In genomic region chr12:9920451-9920850, GRCh38 we compare ENCODE assay signal across 27 cellular contexts. TPM values are rescaled to one million over a fixed set of nuclear protein-coding genes. Genes with fewer than 3 reads are reported as not detected.
A peak's percentile ranks its signal among the peaks of the same experiment; 100 is the strongest.
DNase-seq lines count a peak whose midpoint lies in the region; ATAC-seq, FAIRE-seq and TF ChIP-seq lines count a peak whose summit lies in the region.
"Had no signal": no experiment of that assay in that cellular context is flagged by ENCODE, and none has a peak within 500 bp of the region (broad histone marks: within the 10 kb centered on the region; RNA-seq: fewer than 3 reads in every experiment).

No MANE protein-coding gene starts in this region.

- H3K4me3 Mint-ChIP-seq in activated CD4-positive, alpha-beta T cell treated with anti-CD3 and anti-CD28 coated beads for 36 hours, result no peak overlapping the region
- H3K4me3 Mint-ChIP-seq: CD14-positive monocyte; CD4-positive, alpha-beta memory T cell; CD4-positive, CD25-positive, alpha-beta regulatory T cell; CD8-positive, alpha-beta memory T cell had no signal

- H3K23ac ChIP-seq in H1 (ENCODE audit: insufficient read length), result no peak overlapping the region

- no peak overlapping the region for H2BK12ac ChIP-seq in H1 (ENCODE audit: low read depth, low read length)

- peak; percentile 23 for DNase-seq in DMS53 (lab: John Stamatoyannopoulos, UW)
- DNase-seq in DMS53 treated with DMSO at 0.1 percent for 48 hours (lab: John Stamatoyannopoulos, UW; ENCODE audit: unreplicated experiment), result no peak
- no peak for DNase-seq in H1 (ENCODE audit: low read depth in 1 of 2, low spot score in 2 of 2)
- no peak for DNase-seq in lower lobe of right lung
- DNase-seq in left ventricle myocardium superior, result no peak
- no peak for DNase-seq in activated CD4-positive, alpha-beta T cell treated with anti-CD3 and anti-CD28 coated beads for 36 hours
- no peak for DNase-seq in GM19238 (ENCODE audit: insufficient read length, low spot score)
- DNase-seq: BE2C; C1 segment of cervical spinal cord; CD4-positive, alpha-beta memory T cell; CD4-positive, CD25-positive, alpha-beta regulatory T cell; CD8-positive, alpha-beta memory T cell; COR-L47; DMS 273 treated with DMSO at 0.1 percent for 48 hours; DMS153; DMS79; DND-41; EL; GDM1 had no signal

- H2BK20ac ChIP-seq in H1 (ENCODE audit: low read length), result no peak overlapping the region

- H3K79me1 ChIP-seq in H1 (ENCODE audit: low read depth, low read length), result no peaks in the 10 kb centered on the region

- H3K4me3 ChIP-seq in H1 (ENCODE audit: extremely low read depth in 1 of 4, insufficient read depth in 2 of 4, low read depth in 3 of 4, low read length in 4 of 4), result no peak overlapping the region
- no peak overlapping the region for H3K4me3 ChIP-seq in lower lobe of right lung
- H3K4me3 ChIP-seq: A549, BLaER1 had no signal

- H2AK5ac ChIP-seq in H1 (ENCODE audit: low read depth, low read length), result no peak overlapping the region; the same call in 1 of the 2 replicates

- no peak for FAIRE-seq in H1 (lab: Jason Lieb, UNC)
- FAIRE-seq: A549, GM12891 had no signal

- no peaks in the 10 kb centered on the region for H4K20me1 ChIP-seq in H1 (replicated peaks in 1 of 2; ENCODE audit: control insufficient read depth in 1 of 2, insufficient read depth in 2 of 2, low read length in 2 of 2)
- H4K20me1 ChIP-seq: BLaER1 had no signal

- no peaks in the 10 kb centered on the region for H3K36me3 Mint-ChIP-seq in activated CD4-positive, alpha-beta T cell treated with anti-CD3 and anti-CD28 coated beads for 36 hours (ENCODE audit: low read depth)
- H3K36me3 Mint-ChIP-seq: CD14-positive monocyte; CD4-positive, alpha-beta memory T cell; CD4-positive, CD25-positive, alpha-beta regulatory T cell had no signal

- no peak overlapping the region for H3K56ac ChIP-seq in H1 (replicated peaks; ENCODE audit: insufficient read length, low read depth, low read length)

- ATAC-seq in lower lobe of right lung (peak; percentile 46 to 67), left ventricle myocardium superior (no peak)
- ATAC-seq in activated CD4-positive, alpha-beta T cell treated with anti-CD3 and anti-CD28 coated beads for 36 hours, result no peak
- ATAC-seq: A549 had no signal

- H3K18ac ChIP-seq in H1 (ENCODE audit: extremely low read depth, low read length), result no peak overlapping the region

- H3K4me1 ChIP-seq in H1 (replicated peaks in 1 of 4; ENCODE audit: control insufficient read depth in 3 of 4, insufficient read depth in 4 of 4, low read length in 3 of 4) (no peaks in the 10 kb centered on the region), lower lobe of right lung (peaks cover under 1% of the 10 kb centered on the region)
- H3K4me1 ChIP-seq: A549, BE2C, BLaER1 had no signal

- POLR2A ChIA-PET in H1 (lab: Charles Lee; ENCODE audit: partially characterized antibody), result interaction anchor here (1.8 to 2.7 kb wide), 3 partner anchors 9 to 25 kb away, joined by 3 to 11 read pairs (median 5); no protein-coding TSS in a partner anchor
- POLR2A ChIA-PET in activated CD4-positive, alpha-beta T cell treated with anti-CD3 and anti-CD28 coated beads for 36 hours (lab: Charles Lee), result no interaction called here

- CTCF ChIA-PET in H1 (lab: Charles Lee; ENCODE audit: partially characterized antibody), result interaction anchor here (0.9 to 1.7 kb wide), 4 partner anchors 9 to 178 kb away, joined by 3 to 6 read pairs (median 4); partner anchors contain the start of gene CLEC2A
- CTCF ChIA-PET in activated CD4-positive, alpha-beta T cell treated with anti-CD3 and anti-CD28 coated beads for 36 hours (lab: Charles Lee), result no interaction called here

- TF ChIP-seq EP300 in H1 (IDR thresholded peaks at IDR 0.05; ENCODE audit: borderline replicate concordance in 1 of 2, low read depth in 2 of 2, low read length in 2 of 2), result no peak

- H3K27ac Mint-ChIP-seq in activated CD4-positive, alpha-beta T cell treated with anti-CD3 and anti-CD28 coated beads for 36 hours, result no peak overlapping the region
- H3K27ac Mint-ChIP-seq: CD14-positive monocyte; CD4-positive, CD25-positive, alpha-beta regulatory T cell; CD8-positive, alpha-beta memory T cell had no signal

- no peaks in the 10 kb centered on the region for H3K79me2 ChIP-seq in H1 (ENCODE audit: control insufficient read depth in 1 of 2, insufficient read depth in 2 of 2, low read length in 2 of 2)

- H3K36me3 ChIP-seq in H1 (ENCODE audit: control insufficient read depth in 2 of 4, insufficient read depth in 4 of 4, low read length in 3 of 4) (no peaks in the 10 kb centered on the region), lower lobe of right lung (no peaks in the 10 kb centered on the region)
- H3K36me3 ChIP-seq: BE2C, BLaER1 had no signal

- no peak overlapping the region for H4K91ac ChIP-seq in H1 (replicated peaks; ENCODE audit: insufficient read length, low read length)

- no peak for TF ChIP-seq CTCF in H1 (IDR thresholded peaks at IDR 0.05; ENCODE audit: control extremely low read depth in 1 of 3, insufficient read depth in 1 of 3, low read depth in 1 of 3, low read length in 3 of 3)
- TF ChIP-seq CTCF in lower lobe of right lung (IDR thresholded peaks at IDR 0.05), result no peak

- H3K23me2 ChIP-seq in H1 (ENCODE audit: low read depth, low read length), result no peaks in the 10 kb centered on the region

- no peak overlapping the region for H3K14ac ChIP-seq in H1 (ENCODE audit: insufficient read length)

- no peak overlapping the region for H3K9ac ChIP-seq in H1 (replicated peaks in 1 of 4; ENCODE audit: extremely low read depth in 1 of 4, low read depth in 3 of 4, low read length in 3 of 4)
- H3K9ac ChIP-seq: BLaER1 had no signal

- no peak overlapping the region for H2BK5ac ChIP-seq in H1 (ENCODE audit: low read depth, low read length)

- no peaks in the 10 kb centered on the region for H3K27me3 Mint-ChIP-seq in activated CD4-positive, alpha-beta T cell treated with anti-CD3 and anti-CD28 coated beads for 36 hours

- no peak overlapping the region for H4K8ac ChIP-seq in H1 (ENCODE audit: extremely low read depth, insufficient read depth, low read length)

- no peak overlapping the region for H3K4me2 ChIP-seq in H1 (ENCODE audit: insufficient read depth in 1 of 2, low read depth in 2 of 2, low read length in 2 of 2)
- H3K4me2 ChIP-seq: A549, BLaER1 had no signal

- no peak overlapping the region for H3K4ac ChIP-seq in H1 (replicated peaks; ENCODE audit: insufficient read length, low read depth, low read length)

- H3K27ac ChIP-seq in H1 (ENCODE audit: low read depth, low read length) (no peak overlapping the region), lower lobe of right lung (no peak overlapping the region)
- H3K27ac ChIP-seq: 22Rv1, A549, BLaER1 had no signal

- no peaks in the 10 kb centered on the region for H3K9me3 ChIP-seq in H1 (ENCODE audit: insufficient read depth in 2 of 2, low read depth in 1 of 2, low read length in 1 of 2)
- no peaks in the 10 kb centered on the region for H3K9me3 ChIP-seq in lower lobe of right lung
- H3K9me3 ChIP-seq: A549, BE2C had no signal

- no peak overlapping the region for H4K5ac ChIP-seq in H1 (ENCODE audit: insufficient read length, low read depth, low read length)

- TF ChIP-seq RAD21 in H1 (IDR thresholded peaks at IDR 0.05 in 1 of 2, conservative IDR thresholded peaks at IDR 0.05 in 1 of 2; ENCODE audit: low read depth in 2 of 2, low read length in 2 of 2), result no peak

- no peaks in the 10 kb centered on the region for H3K9me3 Mint-ChIP-seq in activated CD4-positive, alpha-beta T cell treated with anti-CD3 and anti-CD28 coated beads for 36 hours (ENCODE audit: low read depth)
- H3K9me3 Mint-ChIP-seq: CD8-positive, alpha-beta memory T cell had no signal

- WGBS in H1 (ENCODE audit: extremely low coverage in 1 of 2, insufficient coverage in 1 of 2, insufficient read length in 1 of 2, insufficient replicate concordance in 2 of 2, low coverage in 1 of 2, low lambda C conversion rate in 2 of 2, missing lambda C conversion rate in 1 of 2), 2 experiments, result 93 to 100% methylated on average over 3 to 10 of the region's 10 CpGs

- intact Hi-C loops in lower lobe of right lung (cut with DNase I) (no loop called here), left ventricle myocardium superior (cut with micrococcal nuclease) (loop anchor here (10.0 kb wide), 1 partner anchor 106 kb away; no protein-coding TSS in a partner anchor)
- intact Hi-C loops in activated CD4-positive, alpha-beta T cell treated with anti-CD3 and anti-CD28 coated beads for 36 hours (cut with DNase I, micrococcal nuclease), result no loop called here

- TF ChIP-seq POLR2A in H1 (IDR thresholded peaks at IDR 0.05; ENCODE audit: control extremely low read depth in 1 of 2, low read depth in 2 of 2, low read length in 2 of 2), result no peak

- no peak overlapping the region for H2BK15ac ChIP-seq in H1 (ENCODE audit: low read length)

- H2BK120ac ChIP-seq in H1 (replicated peaks; ENCODE audit: low read depth, low read length), result no peak overlapping the region

- no peaks in the 10 kb centered on the region for H3K27me3 ChIP-seq in H1 (replicated peaks in 1 of 4; ENCODE audit: control insufficient read depth in 3 of 4, extremely low read depth in 1 of 4, insufficient read depth in 3 of 4, low read length in 3 of 4)
- H3K27me3 ChIP-seq in lower lobe of right lung (ENCODE audit: low read depth), result no peaks in the 10 kb centered on the region
- H3K27me3 ChIP-seq: BE2C, BLaER1 had no signal

- H2AFZ ChIP-seq in H1 (ENCODE audit: low read length), result peak overlapping the region; percentile 83; the same call in 1 of the 2 replicates

- H3K4me1 Mint-ChIP-seq in activated CD4-positive, alpha-beta T cell treated with anti-CD3 and anti-CD28 coated beads for 36 hours, result peaks cover 12% of the 10 kb centered on the region
- H3K4me1 Mint-ChIP-seq: CD4-positive, CD25-positive, alpha-beta regulatory T cell had no signal

RNA-seq across cellular contexts. Expression of gene CLEC2A, which starts 11.7 kb away (rescaled TPM):
- 2.8 and 3.7 TPM in 2 replicates for total RNA-seq in H1 (2021; fragmentation: NEBNext Ultra II Directional; extraction: Animal tissue kit (Norgen Biotek cat#: 25700))
- polyA plus RNA-seq in H1 (2011; rRNA removed), result 0.24 and 0.63 TPM in 2 replicates
- 0.54 TPM for polyA plus RNA-seq in H1 (2011; cell fraction: cytosol; rRNA removed)
- 3.1 TPM for polyA plus RNA-seq in H1 (2011; cell fraction: nucleus; rRNA removed)
- polyA plus RNA-seq in H1 (2012, experiment 1 of 2), result 2.2 to 4.9 TPM (median 3.1 TPM) in 4 replicates
- not detected for polyA plus RNA-seq in H1 (2012, experiment 2 of 2)
- polyA plus RNA-seq in H1 (2013, experiment 1 of 2), result 0.12 TPM
- 0.11 TPM for polyA plus RNA-seq in H1 (2013, experiment 2 of 2)
- 1.4 and 4.3 TPM in 2 replicates for polyA minus RNA-seq in H1 (2011; rRNA and poly(A)+ RNA removed)
- 2.3 TPM for polyA minus RNA-seq in H1 (2011; cell fraction: cytosol; rRNA and poly(A)+ RNA removed)
- 11.7 TPM for polyA minus RNA-seq in H1 (2011; cell fraction: nucleus; rRNA and poly(A)+ RNA removed)
- not detected for total RNA-seq in lower lobe of right lung
- not detected for total RNA-seq in left ventricle myocardium superior
- total RNA-seq in activated CD4-positive, alpha-beta T cell treated with anti-CD3 and anti-CD28 coated beads for 36 hours, result not detected
- total RNA-seq: A172; CD4-positive, alpha-beta memory T cell; CD4-positive, CD25-positive, alpha-beta regulatory T cell; CD8-positive, alpha-beta memory T cell; Daoy; G401 had no signal
- polyA plus RNA-seq: A549; CD14-positive monocyte; CD4-positive, alpha-beta memory T cell; CD4-positive, CD25-positive, alpha-beta regulatory T cell; CD8-positive, alpha-beta memory T cell had no signal

RNA-seq across cellular contexts. Expression of gene KLRF2, which starts 39.2 kb away (rescaled TPM):
- not detected in 2 replicates for total RNA-seq in H1 (2021; fragmentation: NEBNext Ultra II Directional; extraction: Animal tissue kit (Norgen Biotek cat#: 25700))
- not detected in 2 replicates for polyA plus RNA-seq in H1 (2011; rRNA removed)
- not detected for polyA plus RNA-seq in H1 (2011; cell fraction: cytosol; rRNA removed)
- not detected for polyA plus RNA-seq in H1 (2011; cell fraction: nucleus; rRNA removed)
- polyA plus RNA-seq in H1 (2012, experiment 1 of 2), result not detected in 4 replicates
- polyA plus RNA-seq in H1 (2012, experiment 2 of 2), result not detected
- polyA plus RNA-seq in H1 (2013, experiment 1 of 2), result not detected
- not detected for polyA plus RNA-seq in H1 (2013, experiment 2 of 2)
- not detected in 2 replicates for polyA minus RNA-seq in H1 (2011; rRNA and poly(A)+ RNA removed)
- not detected for polyA minus RNA-seq in H1 (2011; cell fraction: cytosol; rRNA and poly(A)+ RNA removed)
- polyA minus RNA-seq in H1 (2011; cell fraction: nucleus; rRNA and poly(A)+ RNA removed), result not detected
- total RNA-seq in lower lobe of right lung (not detected), left ventricle myocardium superior (not detected)
- total RNA-seq in activated CD4-positive, alpha-beta T cell treated with anti-CD3 and anti-CD28 coated beads for 36 hours, result not detected
- total RNA-seq: A172; CD4-positive, alpha-beta memory T cell; CD4-positive, CD25-positive, alpha-beta regulatory T cell; CD8-positive, alpha-beta memory T cell; Daoy; G401 had no signal
- polyA plus RNA-seq: A549; CD14-positive monocyte; CD4-positive, alpha-beta memory T cell; CD4-positive, CD25-positive, alpha-beta regulatory T cell; CD8-positive, alpha-beta memory T cell had no signal

RNA-seq across cellular contexts. Expression of gene CLEC12A, which starts 50.8 kb away (rescaled TPM):
- total RNA-seq in H1 (2021; fragmentation: NEBNext Ultra II Directional; extraction: Animal tissue kit (Norgen Biotek cat#: 25700)), result not detected in 2 replicates
- not detected in 2 replicates for polyA plus RNA-seq in H1 (2011; rRNA removed)
- not detected for polyA plus RNA-seq in H1 (2011; cell fraction: cytosol; rRNA removed)
- not detected for polyA plus RNA-seq in H1 (2011; cell fraction: nucleus; rRNA removed)
- not detected in 4 replicates for polyA plus RNA-seq in H1 (2012, experiment 1 of 2)
- polyA plus RNA-seq in H1 (2012, experiment 2 of 2), result not detected
- not detected for polyA plus RNA-seq in H1 (2013, experiment 1 of 2)
- polyA plus RNA-seq in H1 (2013, experiment 2 of 2), result not detected
- polyA minus RNA-seq in H1 (2011; rRNA and poly(A)+ RNA removed), result not detected in 2 replicates
- polyA minus RNA-seq in H1 (2011; cell fraction: cytosol; rRNA and poly(A)+ RNA removed), result not detected
- not detected for polyA minus RNA-seq in H1 (2011; cell fraction: nucleus; rRNA and poly(A)+ RNA removed)
- 88.3 TPM for total RNA-seq in lower lobe of right lung
- 4.9 TPM for total RNA-seq in left ventricle myocardium superior
- total RNA-seq in activated CD4-positive, alpha-beta T cell treated with anti-CD3 and anti-CD28 coated beads for 36 hours, result not detected
- total RNA-seq: CD4-positive, CD25-positive, alpha-beta regulatory T cell; CD8-positive, alpha-beta memory T cell; Daoy; G401 had no signal
- polyA plus RNA-seq: A549; CD4-positive, alpha-beta memory T cell; CD8-positive, alpha-beta memory T cell had no signal

RNA-seq across cellular contexts. Expression of gene CLEC2B, which starts 51.3 kb away (rescaled TPM):
- total RNA-seq in H1 (2021; fragmentation: NEBNext Ultra II Directional; extraction: Animal tissue kit (Norgen Biotek cat#: 25700)), result not detected in 2 replicates
- polyA plus RNA-seq in H1 (2011; rRNA removed), result not detected in 2 replicates
- not detected for polyA plus RNA-seq in H1 (2011; cell fraction: cytosol; rRNA removed)
- polyA plus RNA-seq in H1 (2011; cell fraction: nucleus; rRNA removed), result not detected
- not detected in 4 replicates for polyA plus RNA-seq in H1 (2012, experiment 1 of 2)
- polyA plus RNA-seq in H1 (2012, experiment 2 of 2), result not detected
- polyA plus RNA-seq in H1 (2013, experiment 1 of 2), result not detected
- polyA plus RNA-seq in H1 (2013, experiment 2 of 2), result 0.07 TPM
- polyA minus RNA-seq in H1 (2011; rRNA and poly(A)+ RNA removed), result not detected in 2 replicates
- polyA minus RNA-seq in H1 (2011; cell fraction: cytosol; rRNA and poly(A)+ RNA removed), result not detected
- not detected for polyA minus RNA-seq in H1 (2011; cell fraction: nucleus; rRNA and poly(A)+ RNA removed)
- 24.8 TPM for total RNA-seq in lower lobe of right lung
- 3.7 TPM for total RNA-seq in left ventricle myocardium superior
- 10 to 100 TPM; 21.8 to 25.8 TPM for total RNA-seq in activated CD4-positive, alpha-beta T cell treated with anti-CD3 and anti-CD28 coated beads for 36 hours
- total RNA-seq: G401 had no signal

Comparison
In these comparisons a context has a peak if more than half of its experiments do, and no peak if none do; other contexts are left out.
1. ATAC-seq: peak in lower lobe of right lung (2 of 2); none in left ventricle myocardium superior (single experiment) and activated CD4-positive, alpha-beta T cell treated with anti-CD3 and anti-CD28 coated beads for 36 hours (single experiment).
2. RNA of gene CLEC12A, which starts 50.8 kb away (total RNA-seq): 88.3 TPM in lower lobe of right lung (single experiment); 4.9 TPM in left ventricle myocardium superior (single experiment), not detected in activated CD4-positive, alpha-beta T cell treated with anti-CD3 and anti-CD28 coated beads for 36 hours and not detected in H1; every median in the first group is over 10 times any median in the second.